In genomic region chr9:99464568-99464967, GRCh38 we compare ENCODE assay signal across 27 cellular contexts.
"Had no signal": no experiment of that assay in that cellular context is flagged by ENCODE, and none has a peak within 500 bp of the region (broad histone marks: within the 10 kb centered on the region; RNA-seq: fewer than 3 reads in every experiment).

No MANE protein-coding gene starts in this region.

- H3K36me3 Mint-ChIP-seq: activated naive CD4-positive, alpha-beta T cell treated with anti-CD3 and anti-CD28 coated beads, Interleukin-2, amount 50 U/mL, for 72 hours had no signal

- H3K4me3 ChIP-seq: adrenal gland, Peyer's patch had no signal

- H3K27ac ChIP-seq: adrenal gland, brain microvascular endothelial cell, KMS-11, WERI-Rb-1 had no signal

- H3K4me1 ChIP-seq: adrenal gland, Peyer's patch had no signal

- ATAC-seq: activated CD8-positive, alpha-beta T cell treated with anti-CD3 and anti-CD28 coated beads for 36 hours; activated naive CD4-positive, alpha-beta T cell treated with anti-CD3 and anti-CD28 coated beads, Interleukin-2, amount 50 U/mL, for 72 hours; activated T-cell treated with anti-CD3 and anti-CD28 coated beads, Interleukin-2, amount 50 U/mL, for 72 hours; PC-3 had no signal

- H3K9me3 ChIP-seq: adrenal gland, Peyer's patch had no signal

- H3K27me3 ChIP-seq: adrenal gland, brain microvascular endothelial cell, Peyer's patch had no signal

- H3K27ac Mint-ChIP-seq: activated CD8-positive, alpha-beta T cell treated with anti-CD3 and anti-CD28 coated beads for 36 hours; activated naive CD4-positive, alpha-beta T cell treated with anti-CD3 and anti-CD28 coated beads for 36 hours; activated naive CD4-positive, alpha-beta T cell treated with anti-CD3 and anti-CD28 coated beads, Interleukin-2, amount 50 U/mL, for 72 hours; activated T-cell treated with anti-CD3 and anti-CD28 coated beads, Interleukin-2, amount 50 U/mL, for 72 hours; activated T-helper 2 cell treated with anti-CD3 and anti-CD28 coated beads, Interferon-gamma antibody, Interleukin-2, Interleukin-4, amounts not matched to agents 10 μg/mL and 5 μg/mL and 100 μg/mL, durations not matched to agents 14 hours and 24 hours and 36 hours had no signal

- DNase-seq: activated CD4-positive, alpha-beta T cell treated with anti-CD3 and anti-CD28 coated beads for 1 hour; activated CD4-positive, alpha-beta T cell treated with anti-CD3 and anti-CD28 coated beads for 48 hours; activated CD4-positive, CD25-positive, alpha-beta regulatory T cell; activated CD8-positive, alpha-beta T cell treated with anti-CD3 and anti-CD28 coated beads for 36 hours; activated gamma-delta T cell; activated naive CD4-positive, alpha-beta T cell treated with anti-CD3 and anti-CD28 coated beads for 36 hours; activated T-cell treated with anti-CD3 and anti-CD28 coated beads, Interleukin-2, amount 50 U/mL, for 1 hour; activated T-cell treated with anti-CD3 and anti-CD28 coated beads, Interleukin-2, amount 50 U/mL, for 72 hours; adrenal gland; brain microvascular endothelial cell; central memory CD4-positive, alpha-beta T cell; MM.1S; MV-4-11; NCI-H1436 treated with DMSO at 0.1 percent for 48 hours; NCI-H2029; NCI-H510A; NCI-H526; NCI-H748 treated with DMSO at 0.1 percent for 48 hours; NK-92 treated with Interleukin-12 subunit alpha and Interleukin-12 subunit beta, amount 100 ng/mL, for 24 hours; PC-3; Peyer's patch; RPMI8226; T1000 had no signal

- H3K4me3 Mint-ChIP-seq: activated CD8-positive, alpha-beta T cell treated with anti-CD3 and anti-CD28 coated beads for 36 hours; activated naive CD4-positive, alpha-beta T cell treated with anti-CD3 and anti-CD28 coated beads for 36 hours; activated T-cell treated with anti-CD3 and anti-CD28 coated beads, Interleukin-2, amount 50 U/mL, for 72 hours had no signal

- H3K27me3 Mint-ChIP-seq: activated CD8-positive, alpha-beta T cell treated with anti-CD3 and anti-CD28 coated beads for 36 hours had no signal

- H3K36me3 ChIP-seq: adrenal gland, brain microvascular endothelial cell, Peyer's patch, WERI-Rb-1 had no signal

- H3K9me3 Mint-ChIP-seq: activated CD8-positive, alpha-beta T cell treated with anti-CD3 and anti-CD28 coated beads for 36 hours; activated naive CD4-positive, alpha-beta T cell treated with anti-CD3 and anti-CD28 coated beads for 36 hours; activated naive CD4-positive, alpha-beta T cell treated with anti-CD3 and anti-CD28 coated beads, Interleukin-2, amount 50 U/mL, for 72 hours; activated T-cell treated with anti-CD3 and anti-CD28 coated beads, Interleukin-2, amount 50 U/mL, for 72 hours; activated T-helper 2 cell treated with anti-CD3 and anti-CD28 coated beads, Interferon-gamma antibody, Interleukin-2, Interleukin-4, amounts not matched to agents 10 μg/mL and 5 μg/mL and 100 μg/mL, durations not matched to agents 14 hours and 24 hours and 36 hours had no signal
